Comparison of ENCODE assay signal across 14 cellular contexts in genomic region chr13:36685912-36686311, GRCh38. TPM values are rescaled to one million over a fixed set of nuclear protein-coding genes. Genes with fewer than 3 reads are reported as not detected.
DNase-seq lines count a peak whose midpoint lies in the region; FAIRE-seq lines count a peak whose summit lies in the region.
"Had no signal": no experiment of that assay in that cellular context is flagged by ENCODE, and none has a peak within 500 bp of the region (broad histone marks: within the 10 kb centered on the region; RNA-seq: fewer than 3 reads in every experiment).

No MANE protein-coding gene starts in this region.

- peaks cover 0 to 6% (median 0%) of the 10 kb centered on the region in 6 donors for H3K9me3 Mint-ChIP-seq in immature natural killer cell
- H3K9me3 Mint-ChIP-seq: activated naive CD4-positive, alpha-beta T cell treated with anti-CD3 and anti-CD28 coated beads, Interleukin-2, amount 50 U/mL, for 72 hours had no signal

- H3K4me3 Mint-ChIP-seq in immature natural killer cell = no peak overlapping the region

- H3K27ac Mint-ChIP-seq in immature natural killer cell = no peak overlapping the region
- H3K27ac Mint-ChIP-seq: activated naive CD4-positive, alpha-beta T cell treated with anti-CD3 and anti-CD28 coated beads, Interleukin-2, amount 50 U/mL, for 72 hours had no signal

- H3K9ac ChIP-seq in adipocyte (ENCODE audit: low read length) = no peak overlapping the region

- H3K36me3 ChIP-seq in adipocyte (ENCODE audit: control insufficient read depth, insufficient read depth, low read length, severe bottlenecking) = no peaks in the 10 kb centered on the region
- H3K36me3 ChIP-seq: thoracic aorta had no signal

- no peaks in the 10 kb centered on the region for H3K9me3 ChIP-seq in adipocyte (ENCODE audit: control insufficient read depth, low read length)
- H3K9me3 ChIP-seq: thoracic aorta had no signal

- FAIRE-seq in GM19239 (lab: Jason Lieb, UNC) = no peak

- DNase-seq in AG08395 (ENCODE audit: low spot score) (peak; percentile 6), LHCN-M2 (ENCODE audit: low read depth) (peak; percentile 4), adipocyte (ENCODE audit: low read depth) (peak; percentile 44), islet precursor cell (peak; percentile 56), COLO668 (lab: John Stamatoyannopoulos, UW; ENCODE audit: unreplicated experiment) (no peak), immature natural killer cell (no peak), NCI-H524 treated with DMSO at 0.1 percent for 48 hours (lab: John Stamatoyannopoulos, UW) (no peak), GM19239 (ENCODE audit: insufficient read length, low spot score) (no peak)
- DNase-seq: activated CD8-positive, alpha-beta memory T cell treated with anti-CD3 and anti-CD28 coated beads, Interleukin-2, amount 50 U/mL, for 4 hours had no signal

- H3K4me3 ChIP-seq in adipocyte (ENCODE audit: low read length) = no peak overlapping the region
- H3K4me3 ChIP-seq: coronary artery, thoracic aorta had no signal

- no peaks in the 10 kb centered on the region for H3K4me1 ChIP-seq in adipocyte (ENCODE audit: control insufficient read depth, insufficient read depth, low read length)

- no peaks in the 10 kb centered on the region for H3K27me3 ChIP-seq in adipocyte (replicated peaks; ENCODE audit: control insufficient read depth, insufficient read depth, low read length)

- H3K4me1 Mint-ChIP-seq in immature natural killer cell = no peaks in the 10 kb centered on the region

- no peaks in the 10 kb centered on the region for H3K36me3 Mint-ChIP-seq in immature natural killer cell
- H3K36me3 Mint-ChIP-seq: activated naive CD4-positive, alpha-beta T cell treated with anti-CD3 and anti-CD28 coated beads, Interleukin-2, amount 50 U/mL, for 72 hours had no signal

- H3K27me3 Mint-ChIP-seq in immature natural killer cell (ENCODE audit: low read depth in 3 of 3) = peaks cover 0 to under 1% (median 0%) of the 10 kb centered on the region in 3 donors

RNA-seq across cellular contexts. Expression of gene SERTM1, which starts 12.1 kb away (rescaled TPM):
- total RNA-seq in LHCN-M2 (2014; rRNA removed) = not detected in 2 replicates
- not detected for polyA plus RNA-seq in LHCN-M2 (2012)
- not detected for polyA plus RNA-seq in immature natural killer cell
- total RNA-seq: activated naive CD4-positive, alpha-beta T cell treated with anti-CD3 and anti-CD28 coated beads, Interleukin-2, amount 50 U/mL, for 72 hours; fibroblast of lung; thoracic aorta had no signal
- polyA plus RNA-seq: AG04450, fibroblast of lung had no signal

Comparison
In these comparisons a context has a peak if more than half of its experiments do, and no peak if none do; other contexts are left out.
1. DNase-seq: peak in AG08395 (single experiment), LHCN-M2 (single experiment), adipocyte (single experiment) and islet precursor cell (single experiment); none in COLO668 (single experiment), immature natural killer cell (0 of 3), NCI-H524 treated with DMSO at 0.1 percent for 48 hours (single experiment) and GM19239 (single experiment).